ENCODE assay signal across 9 cellular contexts in genomic region chr6:155273438-155273837, GRCh38. TPM values are rescaled to one million over a fixed set of nuclear protein-coding genes. Genes with fewer than 3 reads are reported as not detected.
DNase-seq lines count a peak whose midpoint lies in the region; ATAC-seq, FAIRE-seq and TF ChIP-seq lines count a peak whose summit lies in the region.
"Had no signal": no experiment of that assay in that cellular context is flagged by ENCODE, and none has a peak within 500 bp of the region (broad histone marks: within the 10 kb centered on the region; RNA-seq: fewer than 3 reads in every experiment).

No MANE protein-coding gene starts in this region.

- intact Hi-C loops in mammary epithelial cell (cut with micrococcal nuclease) (no loop called here), HepG2 (cut with micrococcal nuclease; ENCODE audit: unreplicated experiment) (no loop called here)

- in situ Hi-C loops in mammary epithelial cell (cut with MboI; ENCODE audit: low sequenced_read_pairs in 2 of 2) (no loop called here), HepG2 (cut with HindIII; ENCODE audit: extremely low pct_ligation_motif_present, low pct_unique_long_range_greater_than_20kb) (no loop called here)

- H3K79me2 ChIP-seq in mammary epithelial cell (ENCODE audit: insufficient read depth, low read length) (peaks cover 21% of the 10 kb centered on the region), HepG2 (ENCODE audit: insufficient read depth, low read length) (peaks cover 5% of the 10 kb centered on the region)

- CTCF ChIA-PET in A549 (lab: Yijun Ruan, JAX) (no interaction called here), mammary epithelial cell (lab: Charles Lee; ENCODE audit: low non-redundant PET) (interaction anchor here (0.6 kb wide), 1 partner anchor 101 kb away, joined by 7 read pairs; no protein-coding TSS in a partner anchor), HepG2 (lab: Yijun Ruan, JAX; ENCODE audit: low intra/inter-chr PET ratio, low total read pairs) (no interaction called here)

- H3K4me2 ChIP-seq in A549 (peak overlapping the region; percentile 23; the same call in 2 of the 3 replicates), mammary epithelial cell (ENCODE audit: insufficient read depth, low read depth, low read length) (peak overlapping the region; percentile 36), HepG2 (ENCODE audit: low read depth, low read length) (no peak overlapping the region)

- peaks cover 11% of the 10 kb centered on the region; the same call in 1 of the 2 replicates for H3K36me3 Mint-ChIP-seq in HFFc6 (ENCODE audit: low read depth)

- POLR2A ChIA-PET in A549 (lab: Yijun Ruan, JAX) (no interaction called here), HepG2 (lab: Yijun Ruan, JAX) (no interaction called here)

- H4K20me1 ChIP-seq in mammary epithelial cell (ENCODE audit: insufficient read depth, low read length) (no peaks in the 10 kb centered on the region), HepG2 (ENCODE audit: insufficient read depth, low read length) (no peaks in the 10 kb centered on the region; the same call in 1 of the 2 replicates)

- DNase-seq in A549 (ENCODE audit: low read depth in 1 of 2, low spot score in 1 of 2) (peak in 1 of 2 experiments; percentile 29), HFFc6 (peak; percentile 92), mammary epithelial cell (peak; percentile 94), HepG2 (ENCODE audit: low spot score) (no peak)
- no peak for DNase-seq in NK-92 treated with Interleukin-12 subunit alpha and Interleukin-12 subunit beta, amount 100 ng/mL, for 24 hours (lab: John Stamatoyannopoulos, UW)

- BruUV-seq in mammary epithelial cell (replicated peaks; lab: Mats Ljungman, UMichigan), result no TSS peak
- BruUV-seq in HepG2 (replicated peaks; lab: Mats Ljungman, UMichigan), result no TSS peak

- H3K4me3 ChIP-seq in A549 (no peak overlapping the region), mammary epithelial cell (replicated peaks in 1 of 3; ENCODE audit: insufficient read depth in 1 of 3, low read depth in 2 of 3, low read length in 3 of 3) (no peak overlapping the region), HepG2 (replicated peaks in 1 of 3; ENCODE audit: insufficient read depth in 1 of 3, low read depth in 2 of 3, low read length in 3 of 3) (no peak overlapping the region)

- dilution Hi-C loops in mammary epithelial cell (cut with HindIII; ENCODE audit: low sequenced_read_pairs), result no loop called here

- H2AFZ ChIP-seq in mammary epithelial cell (ENCODE audit: low read depth, low read length) (peak overlapping the region; percentile 60), HepG2 (ENCODE audit: low read length) (no peak overlapping the region)

- TF ChIP-seq CTCF in A549 (IDR thresholded peaks at IDR 0.05) (no peak), HFFc6 (IDR thresholded peaks at IDR 0.05) (no peak), mammary epithelial cell (conservative IDR thresholded peaks at IDR 0.05 in 1 of 2, IDR thresholded peaks at IDR 0.05 in 1 of 2; ENCODE audit: extremely low read depth in 1 of 2, insufficient read depth in 1 of 2, low read depth in 1 of 2, low read length in 2 of 2) (no peak), HepG2 (CRISPR knock-in tag; IDR thresholded peaks at IDR 0.05) (no peak)

- TF ChIP-seq RAD21 in A549 (conservative IDR thresholded peaks at IDR 0.05 in 1 of 2, IDR thresholded peaks at IDR 0.05 in 1 of 2) (no peak), HepG2 (CRISPR knock-in tag; IDR thresholded peaks at IDR 0.05) (no peak)

- H3K36me3 ChIP-seq in mammary epithelial cell (ENCODE audit: insufficient read depth, low read length) (peaks cover 2% of the 10 kb centered on the region), HepG2 (replicated peaks in 1 of 2; ENCODE audit: control insufficient read depth in 1 of 2, insufficient read depth in 2 of 2, low read length in 2 of 2) (peaks cover 34 to 86% of the 10 kb centered on the region in 2 experiments)

- H3K27me3 ChIP-seq in mammary epithelial cell (ENCODE audit: insufficient read depth, low read length), result no peaks in the 10 kb centered on the region
- H3K27me3 ChIP-seq in HepG2 (ENCODE audit: control insufficient read depth in 1 of 2, insufficient read depth in 2 of 2, low read length in 2 of 2), result no peaks in the 10 kb centered on the region

- FAIRE-seq in A549 (lab: Jason Lieb, UNC), result no peak
- FAIRE-seq in HepG2 (lab: Jason Lieb, UNC), result no peak

- peaks cover 58% of the 10 kb centered on the region for H3K4me1 Mint-ChIP-seq in HFFc6 (ENCODE audit: low read depth)

- H3K27ac ChIP-seq in A549 (peak overlapping the region in 1 of 2 experiments; percentile 71; a peak in 2 of 6 replicates), mammary epithelial cell (ENCODE audit: insufficient read depth, low read depth, low read length) (peak overlapping the region; percentile 95), HepG2 (ENCODE audit: extremely low read length, insufficient read depth, low read length) (no peak overlapping the region)

- H3K9ac ChIP-seq in mammary epithelial cell (ENCODE audit: insufficient read depth, low read length) (peak overlapping the region; percentile 32), HepG2 (ENCODE audit: insufficient read depth, low read depth, low read length) (no peak overlapping the region)

- peak overlapping the region; percentile 51 for H3K4me3 Mint-ChIP-seq in HFFc6

- H3K9me3 ChIP-seq in A549 (no peaks in the 10 kb centered on the region), mammary epithelial cell (replicated peaks; ENCODE audit: insufficient read depth, low read length) (no peaks in the 10 kb centered on the region), HepG2 (ENCODE audit: low read length) (no peaks in the 10 kb centered on the region)

- H3K27me3 Mint-ChIP-seq in HFFc6 (ENCODE audit: insufficient read depth), result no peaks in the 10 kb centered on the region; the same call in 1 of the 2 replicates

- H3K9me3 Mint-ChIP-seq in HFFc6, result no peaks in the 10 kb centered on the region

- H3K4me1 ChIP-seq in A549, result peaks cover 17% of the 10 kb centered on the region
- H3K4me1 ChIP-seq in mammary epithelial cell (ENCODE audit: insufficient read depth, low read length), result peaks cover 63% of the 10 kb centered on the region
- 0 out of 2 replicates have a peak, but pooled peaks cover 7% of the 10 kb centered on the region for H3K4me1 ChIP-seq in HepG2 (ENCODE audit: insufficient read depth, low read length)

- H3K27ac Mint-ChIP-seq in HFFc6, result peak overlapping the region; percentile 85

- TF ChIP-seq POLR2A in A549 (IDR thresholded peaks at IDR 0.05; ENCODE audit: low read length), result no peak
- TF ChIP-seq POLR2A in HepG2 (IDR thresholded peaks at IDR 0.05; ENCODE audit: insufficient read depth in 1 of 2, low read depth in 2 of 2, low read length in 2 of 2), result no peak

- WGBS in A549 (ENCODE audit: missing lambda C conversion rate), result 58% methylated on average over 3 of the region's 3 CpGs
- WGBS in mammary epithelial cell (ENCODE audit: low coverage, missing lambda C conversion rate), result 10% methylated on average over 3 of the region's 3 CpGs
- 97% methylated on average over 3 of the region's 3 CpGs for WGBS in HepG2 (ENCODE audit: low lambda C conversion rate)

- ATAC-seq in A549 (peak in 1 of 2 experiments; percentile 54; a peak in 2 of 6 replicates), HepG2 (no peak), HG03135 (IDR thresholded peaks at IDR 0.05; ENCODE audit: unreplicated experiment) (no peak), GM21515 (IDR thresholded peaks at IDR 0.05; ENCODE audit: unreplicated experiment) (no peak), HG03378 (IDR thresholded peaks at IDR 0.05; ENCODE audit: unreplicated experiment) (no peak)

- TF ChIP-seq EP300 in A549 (IDR thresholded peaks at IDR 0.05), result no peak
- TF ChIP-seq EP300 in HepG2 (IDR thresholded peaks at IDR 0.05; ENCODE audit: low read depth in 2 of 2, low read length in 2 of 2), result no peak
- TF ChIP-seq EP300 in HepG2 (CRISPR knock-in tag; IDR thresholded peaks at IDR 0.05; ENCODE audit: borderline replicate concordance), result no peak

RNA-seq across cellular contexts. Expression of gene CLDN20, which starts 9.6 kb away (rescaled TPM):
- polyA plus RNA-seq in A549 (2011; rRNA removed) (not detected in 2 replicates), A549 (2017; fragmentation: RNase III; extraction: RNeasy Plus Mini Kit Qiagen cat#74134 plus additional on column Dnase treatment) (not detected in 3 replicates), mammary epithelial cell (not detected), HepG2 (2011; rRNA removed) (not detected in 2 replicates)
- polyA plus RNA-seq in A549 (2012; cell fraction: cytosol; rRNA removed), result not detected in 2 replicates
- polyA plus RNA-seq in A549 (2012; cell fraction: nucleus; rRNA removed), result 0.04 TPM in 1 of 2 replicates, not detected in the other
- polyA minus RNA-seq in A549 (2011; rRNA and poly(A)+ RNA removed), result not detected in 2 replicates
- not detected for total RNA-seq in HFFc6 (2021; fragmentation: NEBNext Ultra II Directional; extraction: Animal tissue kit (Norgen Biotek cat#: 25700))
- total RNA-seq in mammary epithelial cell (under 1 TPM in 1 of 2 donors, not detected in 1; 0.26 TPM), HepG2 (2016; rRNA removed; fragmentation: Illumina TruSeq; extraction: Trizol) (not detected in 2 replicates)
- polyA minus RNA-seq in mammary epithelial cell, result not detected
- total RNA-seq in HepG2 (2016; cell fraction: cytosol; rRNA removed; fragmentation: Illumina TruSeq; extraction: Trizol; ENCODE audit: low read depth), result not detected in 2 replicates
- not detected in 2 replicates for total RNA-seq in HepG2 (2016; cell fraction: insoluble cytoplasmic fraction; rRNA removed; fragmentation: Illumina TruSeq; extraction: Trizol)
- total RNA-seq in HepG2 (2016; cell fraction: membrane; rRNA removed; fragmentation: Illumina TruSeq; extraction: Trizol), result not detected in 2 replicates
- not detected in 2 replicates for total RNA-seq in HepG2 (2016; cell fraction: nucleus; rRNA removed; fragmentation: Illumina TruSeq; extraction: Trizol)
- not detected in 2 replicates for polyA plus RNA-seq in HepG2 (2011; cell fraction: cytosol; rRNA removed)
- not detected in 2 replicates for polyA plus RNA-seq in HepG2 (2011; cell fraction: nucleus; rRNA removed)
- 0.76 and 0.79 TPM in 2 replicates for polyA plus RNA-seq in HepG2 (2012)
- not detected in 2 replicates for polyA plus RNA-seq in HepG2 (2016; cell fraction: cytosol; fragmentation: Illumina TruSeq; extraction: Trizol; ENCODE audit: low read depth)
- polyA plus RNA-seq in HepG2 (2016; cell fraction: insoluble cytoplasmic fraction; fragmentation: Illumina TruSeq; extraction: Trizol; ENCODE audit: low read depth), result not detected in 2 replicates
- not detected in 2 replicates for polyA plus RNA-seq in HepG2 (2016; cell fraction: membrane; fragmentation: Illumina TruSeq; extraction: Trizol; ENCODE audit: low read depth)
- not detected in 2 replicates for polyA plus RNA-seq in HepG2 (2016; cell fraction: nucleus; fragmentation: Illumina TruSeq; extraction: Trizol; ENCODE audit: insufficient read depth, low read depth)
- polyA minus RNA-seq in HepG2 (2011; rRNA and poly(A)+ RNA removed; ENCODE audit: low replicate concordance), result not detected in 2 replicates
- not detected in 2 replicates for polyA minus RNA-seq in HepG2 (2011; cell fraction: cytosol; rRNA and poly(A)+ RNA removed)
- not detected in 2 replicates for polyA minus RNA-seq in HepG2 (2011; cell fraction: nucleus; rRNA and poly(A)+ RNA removed)
- total RNA-seq: mesenteric fat pad had no signal

RNA-seq across cellular contexts. Expression of gene TFB1M, which starts 40.8 kb away (rescaled TPM):
- polyA plus RNA-seq in A549 (2011; rRNA removed), result 16.8 and 19.5 TPM in 2 replicates
- 8.1 and 8.2 TPM in 2 replicates for polyA plus RNA-seq in A549 (2012; cell fraction: cytosol; rRNA removed)
- 8.2 and 13.7 TPM in 2 replicates for polyA plus RNA-seq in A549 (2012; cell fraction: nucleus; rRNA removed)
- 9.2 to 9.8 TPM (median 9.8 TPM) in 3 replicates for polyA plus RNA-seq in A549 (2017; fragmentation: RNase III; extraction: RNeasy Plus Mini Kit Qiagen cat#74134 plus additional on column Dnase treatment)
- 12.8 and 18.6 TPM in 2 replicates for polyA minus RNA-seq in A549 (2011; rRNA and poly(A)+ RNA removed)
- 10 to 100 TPM; 16.7 to 23.0 (median 21.7) TPM for total RNA-seq in HFFc6 (2021; fragmentation: NEBNext Ultra II Directional; extraction: Animal tissue kit (Norgen Biotek cat#: 25700))
- 10 to 100 TPM; 17.0 to 42.7 TPM for total RNA-seq in mammary epithelial cell
- 32.0 TPM for polyA plus RNA-seq in mammary epithelial cell
- 30.9 TPM for polyA minus RNA-seq in mammary epithelial cell
- 122 and 149 TPM in 2 replicates for total RNA-seq in HepG2 (2016; rRNA removed; fragmentation: Illumina TruSeq; extraction: Trizol)
- 42.1 and 44.6 TPM in 2 replicates for total RNA-seq in HepG2 (2016; cell fraction: cytosol; rRNA removed; fragmentation: Illumina TruSeq; extraction: Trizol; ENCODE audit: low read depth)
- total RNA-seq in HepG2 (2016; cell fraction: insoluble cytoplasmic fraction; rRNA removed; fragmentation: Illumina TruSeq; extraction: Trizol), result 124 and 156 TPM in 2 replicates
- total RNA-seq in HepG2 (2016; cell fraction: membrane; rRNA removed; fragmentation: Illumina TruSeq; extraction: Trizol), result 45.1 and 48.3 TPM in 2 replicates
- total RNA-seq in HepG2 (2016; cell fraction: nucleus; rRNA removed; fragmentation: Illumina TruSeq; extraction: Trizol), result 201 and 207 TPM in 2 replicates
- 64.3 and 91.4 TPM in 2 replicates for polyA plus RNA-seq in HepG2 (2011; rRNA removed)
- polyA plus RNA-seq in HepG2 (2011; cell fraction: cytosol; rRNA removed), result 49.3 and 58.3 TPM in 2 replicates
- 74.6 and 81.3 TPM in 2 replicates for polyA plus RNA-seq in HepG2 (2011; cell fraction: nucleus; rRNA removed)
- polyA plus RNA-seq in HepG2 (2012), result 59.9 and 60.7 TPM in 2 replicates
- polyA plus RNA-seq in HepG2 (2016; cell fraction: cytosol; fragmentation: Illumina TruSeq; extraction: Trizol; ENCODE audit: low read depth), result 17.1 and 18.2 TPM in 2 replicates
- polyA plus RNA-seq in HepG2 (2016; cell fraction: insoluble cytoplasmic fraction; fragmentation: Illumina TruSeq; extraction: Trizol; ENCODE audit: low read depth), result 133 and 147 TPM in 2 replicates
- polyA plus RNA-seq in HepG2 (2016; cell fraction: membrane; fragmentation: Illumina TruSeq; extraction: Trizol; ENCODE audit: low read depth), result 20.5 and 22.2 TPM in 2 replicates
- 93.1 and 104 TPM in 2 replicates for polyA plus RNA-seq in HepG2 (2016; cell fraction: nucleus; fragmentation: Illumina TruSeq; extraction: Trizol; ENCODE audit: insufficient read depth, low read depth)
- polyA minus RNA-seq in HepG2 (2011; rRNA and poly(A)+ RNA removed; ENCODE audit: low replicate concordance), result 9.7 and 101 TPM in 2 replicates
- polyA minus RNA-seq in HepG2 (2011; cell fraction: cytosol; rRNA and poly(A)+ RNA removed), result 39.5 and 52.5 TPM in 2 replicates
- polyA minus RNA-seq in HepG2 (2011; cell fraction: nucleus; rRNA and poly(A)+ RNA removed), result 333 and 340 TPM in 2 replicates

Comparison
In these comparisons a context has a peak if more than half of its experiments do, and no peak if none do; other contexts are left out.
1. DNase-seq: peak in HFFc6 (single experiment) and mammary epithelial cell (single experiment); none in HepG2 (single experiment) and NK-92 treated with Interleukin-12 subunit alpha and Interleukin-12 subunit beta, amount 100 ng/mL, for 24 hours (single experiment).
2. Of the 38 proteins assayed by ChIP-seq in both HepG2 and A549: peak only in HepG2: none; only in A549: MAFK; in both: none; in neither: 37.